In genomic region chr5:103207653-103208052, GRCh38 we compare ENCODE assay signal across 12 cellular contexts. TPM values are rescaled to one million over a fixed set of nuclear protein-coding genes. Genes with fewer than 3 reads are reported as not detected.
DNase-seq lines count a peak whose midpoint lies in the region; ATAC-seq and TF ChIP-seq lines count a peak whose summit lies in the region.
"Had no signal": no experiment of that assay in that cellular context is flagged by ENCODE, and none has a peak within 500 bp of the region (broad histone marks: within the 10 kb centered on the region; RNA-seq: fewer than 3 reads in every experiment).

No MANE protein-coding gene starts in this region.

- no peak for DNase-seq in activated T-cell treated with anti-CD3 and anti-CD28 coated beads, Interleukin-2, amount 50 U/mL, for 72 hours
- DNase-seq in activated T-cell treated with anti-CD3 and anti-CD28 coated beads, Interleukin-2, amount 50 U/mL, for 48 hours: no peak
- DNase-seq in endothelial cell (ENCODE audit: low spot score): no peak
- DNase-seq in stromal cell of bone marrow (ENCODE audit: low read depth): peak; percentile 27
- no peak for DNase-seq in hippocampal formation (lab: John Stamatoyannopoulos, UW)
- no peak for DNase-seq in NCI-H2081 (lab: John Stamatoyannopoulos, UW)
- DNase-seq in effector CD8-positive, alpha-beta T cell (lab: John Stamatoyannopoulos, UW): no peak
- DNase-seq: activated CD4-positive, alpha-beta T cell treated with anti-CD3 and anti-CD28 coated beads for 48 hours; activated naive CD4-positive, alpha-beta T cell; MG63; occipital lobe had no signal

- peak overlapping the region; percentile 54 for H3K27ac Mint-ChIP-seq in activated T-cell treated with anti-CD3 and anti-CD28 coated beads, Interleukin-2, amount 50 U/mL, for 72 hours
- peak overlapping the region; percentile 66 for H3K27ac Mint-ChIP-seq in T-helper 1 cell treated with Interleukin-12 subunit alpha and Interleukin-12 subunit beta and Interleukin-4 antibody, amounts not matched to agents 30 μg/mL and 1 μg/mL, for 36 hours
- peak overlapping the region; percentile 68 for H3K27ac Mint-ChIP-seq in endothelial cell (ENCODE audit: unreplicated experiment)

- ATAC-seq in activated T-cell treated with anti-CD3 and anti-CD28 coated beads, Interleukin-2, amount 50 U/mL, for 72 hours (replicated peaks in 1 of 2): peak; percentile 29 to 41

- no peak overlapping the region for H3K4me3 Mint-ChIP-seq in activated T-cell treated with anti-CD3 and anti-CD28 coated beads, Interleukin-2, amount 50 U/mL, for 72 hours
- H3K4me3 Mint-ChIP-seq in T-helper 1 cell treated with Interleukin-12 subunit alpha and Interleukin-12 subunit beta and Interleukin-4 antibody, amounts not matched to agents 30 μg/mL and 1 μg/mL, for 36 hours: no peak overlapping the region
- no peak overlapping the region for H3K4me3 Mint-ChIP-seq in endothelial cell (ENCODE audit: unreplicated experiment)

- H3K4me1 Mint-ChIP-seq in activated T-cell treated with anti-CD3 and anti-CD28 coated beads, Interleukin-2, amount 50 U/mL, for 72 hours (ENCODE audit: low read depth): peaks cover 24% of the 10 kb centered on the region
- H3K4me1 Mint-ChIP-seq in T-helper 1 cell treated with Interleukin-12 subunit alpha and Interleukin-12 subunit beta and Interleukin-4 antibody, amounts not matched to agents 30 μg/mL and 1 μg/mL, for 36 hours (ENCODE audit: low read depth): peaks cover 17% of the 10 kb centered on the region
- peaks cover 17% of the 10 kb centered on the region for H3K4me1 Mint-ChIP-seq in endothelial cell (ENCODE audit: unreplicated experiment)

- H3K27me3 Mint-ChIP-seq in activated T-cell treated with anti-CD3 and anti-CD28 coated beads, Interleukin-2, amount 50 U/mL, for 72 hours (ENCODE audit: low read depth): no peaks in the 10 kb centered on the region
- no peaks in the 10 kb centered on the region for H3K27me3 Mint-ChIP-seq in T-helper 1 cell treated with Interleukin-12 subunit alpha and Interleukin-12 subunit beta and Interleukin-4 antibody, amounts not matched to agents 30 μg/mL and 1 μg/mL, for 36 hours (ENCODE audit: low read depth)
- peaks cover 3% of the 10 kb centered on the region for H3K27me3 Mint-ChIP-seq in endothelial cell (ENCODE audit: unreplicated experiment)

- no peaks in the 10 kb centered on the region for H3K9me3 Mint-ChIP-seq in activated T-cell treated with anti-CD3 and anti-CD28 coated beads, Interleukin-2, amount 50 U/mL, for 72 hours
- H3K9me3 Mint-ChIP-seq in T-helper 1 cell treated with Interleukin-12 subunit alpha and Interleukin-12 subunit beta and Interleukin-4 antibody, amounts not matched to agents 30 μg/mL and 1 μg/mL, for 36 hours: no peaks in the 10 kb centered on the region
- H3K9me3 Mint-ChIP-seq in endothelial cell (ENCODE audit: unreplicated experiment): no peaks in the 10 kb centered on the region

- no peak for TF ChIP-seq CTCF in endothelial cell (IDR thresholded peaks at IDR 0.05; ENCODE audit: unreplicated experiment)

- H3K36me3 Mint-ChIP-seq in activated T-cell treated with anti-CD3 and anti-CD28 coated beads, Interleukin-2, amount 50 U/mL, for 72 hours (ENCODE audit: insufficient read depth in 2 of 2): peaks cover 4 to 11% of the 10 kb centered on the region in 2 donors
- peaks cover 27% of the 10 kb centered on the region for H3K36me3 Mint-ChIP-seq in T-helper 1 cell treated with Interleukin-12 subunit alpha and Interleukin-12 subunit beta and Interleukin-4 antibody, amounts not matched to agents 30 μg/mL and 1 μg/mL, for 36 hours (ENCODE audit: low read depth)
- peaks cover 12% of the 10 kb centered on the region for H3K36me3 Mint-ChIP-seq in endothelial cell (ENCODE audit: low read depth, unreplicated experiment)

RNA-seq across cellular contexts. Expression of gene MACIR, which starts 50.9 kb away (rescaled TPM):
- total RNA-seq in activated T-cell treated with anti-CD3 and anti-CD28 coated beads, Interleukin-2, amount 50 U/mL, for 72 hours: 1 to 10 TPM; 6.0 to 6.4 TPM
- 9.2 TPM for total RNA-seq in endothelial cell (ENCODE audit: unreplicated experiment)
